8 cellular contexts compared by ENCODE assay signal in the genomic region with DNA sequence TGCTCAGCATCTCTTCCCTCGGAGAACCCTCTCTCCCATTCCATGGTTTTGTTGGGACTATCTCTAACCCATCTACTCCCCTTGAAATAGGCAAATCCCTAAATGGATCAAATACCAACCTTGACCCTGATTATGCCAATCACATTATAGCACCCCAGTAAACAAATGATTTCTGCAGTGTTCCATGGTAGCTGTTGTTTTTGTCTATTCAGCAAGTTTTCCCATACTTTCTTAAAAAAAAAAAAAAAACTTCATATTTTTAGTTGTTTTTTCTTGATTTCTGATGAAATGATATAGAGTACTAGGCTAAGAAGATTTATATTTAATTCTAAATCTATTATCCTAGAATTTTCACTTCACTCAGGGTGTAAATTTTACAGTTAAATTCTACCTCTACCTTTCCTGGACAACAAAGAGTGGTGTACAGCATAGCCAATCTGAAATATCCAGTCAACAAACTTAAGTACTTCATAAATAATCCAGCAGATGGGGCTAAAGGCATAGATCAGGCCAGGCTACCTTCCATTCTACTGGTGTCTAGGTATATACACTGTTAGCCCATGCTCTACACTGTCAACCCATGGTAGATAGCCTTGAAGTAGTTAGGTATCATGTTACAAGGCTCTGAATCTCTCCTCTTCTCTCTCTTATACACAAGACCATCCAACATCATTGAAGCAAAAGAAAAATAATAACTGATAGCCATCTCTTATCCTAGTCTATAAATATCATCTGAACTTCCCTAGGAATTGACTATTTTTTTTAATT.
DNase-seq lines count a peak whose midpoint lies in the region; TF ChIP-seq lines count a peak whose summit lies in the region.

No MANE protein-coding gene starts in this region.

- H3K9me3 ChIP-seq in mammary epithelial cell (replicated peaks; ENCODE audit: insufficient read depth, low read length) (no peaks in the 10 kb centered on the region), tibial nerve (no peaks in the 10 kb centered on the region)

- H3K27me3 ChIP-seq in mammary epithelial cell (ENCODE audit: insufficient read depth, low read length) (no peaks in the 10 kb centered on the region), kidney epithelial cell (ENCODE audit: control insufficient read depth, insufficient read depth, low read length) (no peaks in the 10 kb centered on the region), tibial nerve (no peaks in the 10 kb centered on the region)

- BruUV-seq in mammary epithelial cell (replicated peaks; lab: Mats Ljungman, UMichigan) = no TSS peak

- 80% methylated on average over 1 of the region's 1 CpG for WGBS in mammary epithelial cell (ENCODE audit: low coverage, missing lambda C conversion rate)
- WGBS in tibial nerve, 2 donors = 62 to 74% methylated on average over 1 of the region's 1 CpG

- H3K4me1 ChIP-seq in mammary epithelial cell (ENCODE audit: insufficient read depth, low read length) (peaks cover 15% of the 10 kb centered on the region), tibial nerve (peaks cover 0 to 19% (median 0%) of the 10 kb centered on the region in 4 donors)

- H4K20me1 ChIP-seq in mammary epithelial cell (ENCODE audit: insufficient read depth, low read length) = no peaks in the 10 kb centered on the region

- peak; percentile 31 for TF ChIP-seq CTCF in AG09319 (IDR thresholded peaks at IDR 0.05; ENCODE audit: low read depth, low read length)
- peak; percentile 52 for TF ChIP-seq CTCF in GM12872 (IDR thresholded peaks at IDR 0.05; ENCODE audit: insufficient read depth, low read depth, low read length)
- TF ChIP-seq CTCF in LNCaP clone FGC (IDR thresholded peaks at IDR 0.05; ENCODE audit: control insufficient read depth, extremely low read depth, insufficient read depth) = peak; percentile 63
- peak; percentile 58 to 60 for TF ChIP-seq CTCF in mammary epithelial cell (conservative IDR thresholded peaks at IDR 0.05 in 1 of 2, IDR thresholded peaks at IDR 0.05 in 1 of 2; ENCODE audit: extremely low read depth in 1 of 2, insufficient read depth in 1 of 2, low read depth in 1 of 2, low read length in 2 of 2)
- peak; percentile 51 for TF ChIP-seq CTCF in kidney epithelial cell (IDR thresholded peaks at IDR 0.05; ENCODE audit: insufficient read depth, low read length, poor library complexity, severe bottlenecking)
- peak; percentile 35 to 60 (median 39) for TF ChIP-seq CTCF in tibial nerve (IDR thresholded peaks at IDR 0.05)

- no peak overlapping the region for H2AFZ ChIP-seq in mammary epithelial cell (ENCODE audit: low read depth, low read length)

- DNase-seq in AG09319 (ENCODE audit: extremely low read depth, low read depth) (no peak), HEK293T (ENCODE audit: extremely low spot score) (peak; percentile 72), LNCaP clone FGC (ENCODE audit: low read depth) (peak; percentile 69), OCI-M1 (lab: John Stamatoyannopoulos, UW) (peak; percentile 89), mammary epithelial cell (peak; percentile 78), kidney epithelial cell (ENCODE audit: low read depth) (peak; percentile 50), tibial nerve (ENCODE audit: low spot score in 2 of 2) (no peak)

- intact Hi-C loops in mammary epithelial cell (cut with micrococcal nuclease) = loop anchor here (1.0 to 10.0 kb wide), 8 partner anchors 68 to 640 kb away; partner anchors contain the start of gene EEA1

- POLR2A ChIA-PET in HEK293T (lab: Yijun Ruan, JAX) = interaction anchor here (1.5 kb wide), 1 partner anchor 144 kb away, joined by 3 read pairs; the partner anchor contains the start of gene EEA1

- in situ Hi-C loops in mammary epithelial cell (cut with MboI; ENCODE audit: low sequenced_read_pairs in 2 of 2) = loop anchor here (10.0 to 25.0 kb wide), 2 partner anchors 602 to 630 kb away; partner anchors contain the start of gene NUDT4 (in 1 of the 2)

- H3K36me3 ChIP-seq in mammary epithelial cell (ENCODE audit: insufficient read depth, low read length) (peaks cover 3% of the 10 kb centered on the region), kidney epithelial cell (ENCODE audit: control insufficient read depth, insufficient read depth, low read length) (no peaks in the 10 kb centered on the region), tibial nerve (peaks cover 0 to 18% (median 0%) of the 10 kb centered on the region in 3 donors)

- no peak for TF ChIP-seq POLR2A in tibial nerve (IDR thresholded peaks at IDR 0.05)

- CTCF ChIA-PET in HEK293T (lab: Yijun Ruan, JAX) (interaction anchor here (0.6 to 1.3 kb wide), 3 partner anchors 13 to 145 kb away, joined by 3 to 4 read pairs (median 3); no protein-coding TSS in a partner anchor), mammary epithelial cell (lab: Charles Lee; ENCODE audit: low non-redundant PET) (no interaction called here)

- H3K27ac ChIP-seq in mammary epithelial cell (ENCODE audit: insufficient read depth, low read depth, low read length) (peak overlapping the region; percentile 43), tibial nerve (no peak overlapping the region)

- no peak for TF ChIP-seq EP300 in tibial nerve (IDR thresholded peaks at IDR 0.05)

- peak overlapping the region; percentile 55 for H3K4me2 ChIP-seq in mammary epithelial cell (ENCODE audit: insufficient read depth, low read depth, low read length)

- H3K4me3 ChIP-seq in LNCaP clone FGC (ENCODE audit: low read depth, low read length) = no peak overlapping the region
- no peak overlapping the region for H3K4me3 ChIP-seq in mammary epithelial cell (replicated peaks in 1 of 3; ENCODE audit: insufficient read depth in 1 of 3, low read depth in 2 of 3, low read length in 3 of 3)
- H3K4me3 ChIP-seq in kidney epithelial cell (ENCODE audit: low read depth, low read length) = no peak overlapping the region
- H3K4me3 ChIP-seq in tibial nerve = no peak overlapping the region

- no peak overlapping the region for H3K9ac ChIP-seq in mammary epithelial cell (ENCODE audit: insufficient read depth, low read length)

- no peaks in the 10 kb centered on the region for H3K79me2 ChIP-seq in mammary epithelial cell (ENCODE audit: insufficient read depth, low read length)

- dilution Hi-C loops in mammary epithelial cell (cut with HindIII; ENCODE audit: low sequenced_read_pairs) = no loop called here

TF ChIP-seq in HEK293T, 16 proteins besides CTCF, POLR2A, EP300 and RAD21:
- TF ChIP-seq HDGF (IDR thresholded peaks at IDR 0.05; ENCODE audit: borderline replicate concordance) = no peak
- TF ChIP-seq FOXK2 (IDR thresholded peaks at IDR 0.05) = peak; percentile 48; the same call in 1 of the 2 replicates

Comparison
In these comparisons a context has a peak if more than half of its experiments do, and no peak if none do; other contexts are left out.
1. DNase-seq: peak in HEK293T (single experiment), LNCaP clone FGC (single experiment), OCI-M1 (single experiment), mammary epithelial cell (single experiment) and kidney epithelial cell (single experiment); none in AG09319 (single experiment) and tibial nerve (0 of 2).
2. Peak in every context shown above with its lines, with median percentiles within 50 percentile points of each other: CTCF ChIP-seq.